20 cellular contexts compared by ENCODE assay signal in genomic region chr10:101645659-101646058, GRCh38. TPM values are rescaled to one million over a fixed set of nuclear protein-coding genes. Genes with fewer than 3 reads are reported as not detected.
DNase-seq lines count a peak whose midpoint lies in the region; ATAC-seq lines count a peak whose summit lies in the region.
"Had no signal": no experiment of that assay in that cellular context is flagged by ENCODE, and none has a peak within 500 bp of the region (broad histone marks: within the 10 kb centered on the region; RNA-seq: fewer than 3 reads in every experiment).

No MANE protein-coding gene starts in this region.

- no peak for DNase-seq in activated naive CD4-positive, alpha-beta T cell treated with anti-CD3 and anti-CD28 coated beads, Interleukin-2, amount 50 U/mL, for 72 hours (ENCODE audit: low spot score in 2 of 2)
- no peak for DNase-seq in activated naive CD4-positive, alpha-beta T cell treated with Interleukin-2 at 50 U/mL for 16 hours
- DNase-seq in naive thymus-derived CD4-positive, alpha-beta T cell = no peak
- no peak for DNase-seq in substantia nigra (lab: John Stamatoyannopoulos, UW)
- no peak for DNase-seq in NCI-H2196 (lab: John Stamatoyannopoulos, UW; ENCODE audit: unreplicated experiment)
- DNase-seq in activated CD4-positive, alpha-beta T cell treated with anti-CD3 and anti-CD28 coated beads, Interleukin-2, amount 50 U/mL, for 1 hour = no peak
- DNase-seq: BE2C; CD4-positive, alpha-beta T cell; DMS53; EL; GM23248; NCI-H1105 treated with DMSO at 0.1 percent for 48 hours; NCI-H1694; NCI-H2081 treated with DMSO at 0.1 percent for 48 hours; NCI-H510A; NCI-H748 treated with DMSO at 0.1 percent for 48 hours had no signal

- peak overlapping the region; percentile 51 to 66 for H3K27ac Mint-ChIP-seq in activated naive CD4-positive, alpha-beta T cell treated with anti-CD3 and anti-CD28 coated beads, Interleukin-2, amount 50 U/mL, for 72 hours
- H3K27ac Mint-ChIP-seq in activated T-helper 17 cell treated with anti-CD3 and anti-CD28 coated beads, Interleukin-2, amount 50 U/mL, for 72 hours = peak overlapping the region; percentile 76
- H3K27ac Mint-ChIP-seq in naive thymus-derived CD4-positive, alpha-beta T cell = peak overlapping the region in 5 of 9 donors; percentile 2 to 72 (median 44)
- H3K27ac Mint-ChIP-seq: CD4-positive, alpha-beta T cell had no signal

- CTCF ChIA-PET in naive thymus-derived CD4-positive, alpha-beta T cell (lab: Charles Lee) = no interaction called here

- H3K36me3 ChIP-seq in naive thymus-derived CD4-positive, alpha-beta T cell (ENCODE audit: control insufficient read depth in 2 of 3, insufficient read depth in 3 of 3, low read length in 3 of 3) = peaks cover 0 to 72% (median 6%) of the 10 kb centered on the region in 3 experiments
- H3K36me3 ChIP-seq: BE2C had no signal

- peaks cover 6% of the 10 kb centered on the region for H3K4me1 Mint-ChIP-seq in activated T-helper 17 cell treated with anti-CD3 and anti-CD28 coated beads, Interleukin-2, amount 50 U/mL, for 72 hours
- peaks cover 0 to 31% (median 15%) of the 10 kb centered on the region in 7 donors for H3K4me1 Mint-ChIP-seq in naive thymus-derived CD4-positive, alpha-beta T cell

- peaks cover 0 to 5% of the 10 kb centered on the region in 2 donors for H3K36me3 Mint-ChIP-seq in activated naive CD4-positive, alpha-beta T cell treated with anti-CD3 and anti-CD28 coated beads, Interleukin-2, amount 50 U/mL, for 72 hours
- H3K36me3 Mint-ChIP-seq in activated T-helper 17 cell treated with anti-CD3 and anti-CD28 coated beads, Interleukin-2, amount 50 U/mL, for 72 hours (ENCODE audit: low read depth) = peaks cover 53% of the 10 kb centered on the region
- H3K36me3 Mint-ChIP-seq in naive thymus-derived CD4-positive, alpha-beta T cell = peaks cover 4 to 49% (median 8%) of the 10 kb centered on the region in 5 donors

- H3K27ac ChIP-seq in naive thymus-derived CD4-positive, alpha-beta T cell (ENCODE audit: low read depth, low read length) = no peak overlapping the region
- peak overlapping the region; percentile 2 for H3K27ac ChIP-seq in substantia nigra (ENCODE audit: low read depth, low read length, poor library complexity, severe bottlenecking)
- H3K27ac ChIP-seq: GM23248 had no signal

- no peak overlapping the region for H3K4me3 ChIP-seq in naive thymus-derived CD4-positive, alpha-beta T cell (ENCODE audit: low read length)
- H3K4me3 ChIP-seq: GM12878, GM23248, K562 had no signal

- H3K4me3 Mint-ChIP-seq in activated T-helper 17 cell treated with anti-CD3 and anti-CD28 coated beads, Interleukin-2, amount 50 U/mL, for 72 hours = no peak overlapping the region
- H3K4me3 Mint-ChIP-seq in naive thymus-derived CD4-positive, alpha-beta T cell = no peak overlapping the region
- H3K4me3 Mint-ChIP-seq: CD4-positive, alpha-beta T cell had no signal

- no peaks in the 10 kb centered on the region for H3K27me3 Mint-ChIP-seq in activated T-helper 17 cell treated with anti-CD3 and anti-CD28 coated beads, Interleukin-2, amount 50 U/mL, for 72 hours
- H3K27me3 Mint-ChIP-seq in naive thymus-derived CD4-positive, alpha-beta T cell = no peaks in the 10 kb centered on the region
- H3K27me3 Mint-ChIP-seq: CD4-positive, alpha-beta T cell had no signal

- intact Hi-C loops in naive thymus-derived CD4-positive, alpha-beta T cell (cut with micrococcal nuclease) = no loop called here

- H3K9me3 Mint-ChIP-seq in activated naive CD4-positive, alpha-beta T cell treated with anti-CD3 and anti-CD28 coated beads, Interleukin-2, amount 50 U/mL, for 72 hours = no peaks in the 10 kb centered on the region
- no peaks in the 10 kb centered on the region for H3K9me3 Mint-ChIP-seq in activated T-helper 17 cell treated with anti-CD3 and anti-CD28 coated beads, Interleukin-2, amount 50 U/mL, for 72 hours
- no peaks in the 10 kb centered on the region for H3K9me3 Mint-ChIP-seq in naive thymus-derived CD4-positive, alpha-beta T cell
- H3K9me3 Mint-ChIP-seq: CD4-positive, alpha-beta T cell had no signal

- H3K27me3 ChIP-seq in naive thymus-derived CD4-positive, alpha-beta T cell (ENCODE audit: control insufficient read depth in 2 of 2, insufficient read depth in 2 of 2, low read length in 2 of 2) = no peaks in the 10 kb centered on the region
- H3K27me3 ChIP-seq: BE2C had no signal

- no peak for ATAC-seq in activated naive CD4-positive, alpha-beta T cell treated with anti-CD3 and anti-CD28 coated beads, Interleukin-2, amount 50 U/mL, for 72 hours
- no peak for ATAC-seq in activated T-helper 17 cell treated with anti-CD3 and anti-CD28 coated beads, Interleukin-2, amount 50 U/mL, for 72 hours (replicated peaks)
- ATAC-seq in naive thymus-derived CD4-positive, alpha-beta T cell = no peak
- no peak for ATAC-seq in HG02885 (IDR thresholded peaks at IDR 0.05; ENCODE audit: poor library complexity, unreplicated experiment)
- ATAC-seq: GM12878, K562 had no signal

- POLR2A ChIA-PET in naive thymus-derived CD4-positive, alpha-beta T cell (lab: Charles Lee) = no interaction called here

- H3K4me1 ChIP-seq in naive thymus-derived CD4-positive, alpha-beta T cell (ENCODE audit: control insufficient read depth in 2 of 2, insufficient read depth in 2 of 2, low read length in 2 of 2) = no peaks in the 10 kb centered on the region
- H3K4me1 ChIP-seq: BE2C had no signal

- no peaks in the 10 kb centered on the region for H3K9me3 ChIP-seq in naive thymus-derived CD4-positive, alpha-beta T cell (ENCODE audit: control insufficient read depth in 2 of 3, low read length in 3 of 3)
- H3K9me3 ChIP-seq: BE2C had no signal

RNA-seq across cellular contexts. Expression of gene FBXW4, which starts 49.3 kb away (rescaled TPM):
- total RNA-seq in activated naive CD4-positive, alpha-beta T cell treated with anti-CD3 and anti-CD28 coated beads, Interleukin-2, amount 50 U/mL, for 72 hours = 10 to 100 TPM; 35.7 to 40.3 TPM
- total RNA-seq in activated T-helper 17 cell treated with anti-CD3 and anti-CD28 coated beads, Interleukin-2, amount 50 U/mL, for 72 hours = 10 to 100 TPM; 37.1 to 41.6 TPM
- 100 to 1,000 TPM in 1 of 5 experiments, 10 to 100 TPM in 4; 47.2 to 105 (median 88.1) TPM for total RNA-seq in naive thymus-derived CD4-positive, alpha-beta T cell
- polyA plus RNA-seq in naive thymus-derived CD4-positive, alpha-beta T cell = 10 to 100 TPM in 1 of 2 donors, 1 to 10 TPM in 1; 6.1 to 15.9 TPM

RNA-seq across cellular contexts. Expression of gene DPCD, which starts 57.5 kb away (rescaled TPM):
- total RNA-seq in activated naive CD4-positive, alpha-beta T cell treated with anti-CD3 and anti-CD28 coated beads, Interleukin-2, amount 50 U/mL, for 72 hours = 10 to 100 TPM in 1 of 2 donors, 1 to 10 TPM in 1; 3.1 to 23.9 TPM
- total RNA-seq in activated T-helper 17 cell treated with anti-CD3 and anti-CD28 coated beads, Interleukin-2, amount 50 U/mL, for 72 hours = 10 to 100 TPM; 10.6 to 19.2 TPM
- 1 to 10 TPM in 3 of 5 experiments, under 1 TPM in 2; 0.64 to 3.6 (median 1.3) TPM for total RNA-seq in naive thymus-derived CD4-positive, alpha-beta T cell
- polyA plus RNA-seq in naive thymus-derived CD4-positive, alpha-beta T cell = 1 to 10 TPM; 2.4 to 2.6 TPM

RNA-seq across cellular contexts. Expression of gene POLL, which starts 57.6 kb away (rescaled TPM):
- total RNA-seq in activated naive CD4-positive, alpha-beta T cell treated with anti-CD3 and anti-CD28 coated beads, Interleukin-2, amount 50 U/mL, for 72 hours = 10 to 100 TPM; 31.4 to 43.0 TPM
- 10 to 100 TPM; 26.3 to 46.8 TPM for total RNA-seq in activated T-helper 17 cell treated with anti-CD3 and anti-CD28 coated beads, Interleukin-2, amount 50 U/mL, for 72 hours
- total RNA-seq in naive thymus-derived CD4-positive, alpha-beta T cell = 10 to 100 TPM; 34.9 to 65.8 (median 38.8) TPM
- 10 to 100 TPM; 16.4 to 18.9 TPM for polyA plus RNA-seq in naive thymus-derived CD4-positive, alpha-beta T cell
